Comparison of ENCODE assay signal across 7 cellular contexts in the genomic region with DNA sequence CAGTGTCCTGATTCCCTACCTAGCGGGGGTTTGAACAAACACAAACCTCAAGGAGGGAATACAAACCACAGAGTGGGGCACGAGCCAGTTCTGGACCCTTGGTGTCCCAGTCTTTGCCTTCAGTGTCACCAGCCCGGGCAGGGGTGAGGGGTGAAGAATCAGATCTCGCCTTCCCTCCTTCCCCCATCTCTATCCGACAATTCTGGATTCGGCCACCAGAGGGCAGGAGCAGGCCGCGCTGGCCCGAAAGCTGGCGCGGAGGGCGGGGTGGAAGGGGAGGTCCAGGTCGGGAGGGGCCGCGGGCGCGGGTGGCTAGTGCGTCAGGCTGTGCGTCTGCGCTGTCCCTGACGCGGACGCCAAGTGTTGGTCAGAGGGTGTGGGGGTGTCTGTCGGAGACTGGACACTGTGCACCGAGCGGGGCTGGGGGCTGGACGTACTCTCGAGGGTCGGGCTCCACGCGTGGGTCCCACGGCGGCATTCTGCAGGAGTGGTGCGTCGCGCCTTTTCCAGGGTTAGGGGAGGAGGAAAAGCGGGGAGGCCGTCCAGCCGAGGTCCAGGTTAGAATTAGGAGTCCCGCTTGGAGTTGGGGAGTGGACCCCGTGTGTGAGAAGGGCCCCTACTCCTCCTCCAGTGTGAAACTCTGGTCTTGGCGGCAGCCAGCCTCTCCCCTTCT. TPM values are rescaled to one million over a fixed set of nuclear protein-coding genes. Genes with fewer than 3 reads are reported as not detected.
DNase-seq lines count a peak whose midpoint lies in the region; ATAC-seq and TF ChIP-seq lines count a peak whose summit lies in the region.

No MANE protein-coding gene starts in this region.

- H3K9me3 Mint-ChIP-seq in naive thymus-derived CD8-positive, alpha-beta T cell, result no peaks in the 10 kb centered on the region
- no peaks in the 10 kb centered on the region for H3K9me3 Mint-ChIP-seq in stimulated activated effector memory CD8-positive, alpha-beta T cell treated with anti-CD3 and anti-CD28 coated beads, Interleukin-12 subunit alpha, Interleukin-12 subunit beta, amount 100 ng/mL, for 72 hours

- peaks cover 5 to 16% (median 15%) of the 10 kb centered on the region in 4 donors for H3K4me1 Mint-ChIP-seq in naive thymus-derived CD8-positive, alpha-beta T cell
- peaks cover 6% of the 10 kb centered on the region for H3K4me1 Mint-ChIP-seq in stimulated activated effector memory CD8-positive, alpha-beta T cell treated with anti-CD3 and anti-CD28 coated beads, Interleukin-12 subunit alpha, Interleukin-12 subunit beta, amount 100 ng/mL, for 72 hours

- no peaks in the 10 kb centered on the region for H3K36me3 ChIP-seq in PC-3 (ENCODE audit: low read depth, low read length)
- no peaks in the 10 kb centered on the region for H3K36me3 ChIP-seq in fibroblast of lung (ENCODE audit: control insufficient read depth, insufficient read depth, low read length)

- no peaks in the 10 kb centered on the region for H3K9me2 ChIP-seq in PC-3 (replicated peaks; ENCODE audit: low read length)

- ATAC-seq in GM18502 (IDR thresholded peaks at IDR 0.05; ENCODE audit: poor library complexity, unreplicated experiment) (peak; percentile 65), PC-3 (peak; percentile 79)
- peak; percentile 66 to 81 for ATAC-seq in naive thymus-derived CD8-positive, alpha-beta T cell
- peak; percentile 71 for ATAC-seq in stimulated activated effector memory CD8-positive, alpha-beta T cell treated with anti-CD3 and anti-CD28 coated beads, Interleukin-12 subunit alpha, Interleukin-12 subunit beta, amount 100 ng/mL, for 72 hours

- peak; percentile 92 for DNase-seq in PC-3
- DNase-seq in activated T-cell treated with anti-CD3 and anti-CD28 coated beads, Interleukin-2, amount 50 U/mL, for 48 hours, result peak; percentile 92 to 93
- DNase-seq in fibroblast of lung (ENCODE audit: low read depth in 2 of 2), result peak; percentile 71 to 79
- DNase-seq in naive thymus-derived CD8-positive, alpha-beta T cell, result peak; percentile 53 to 83 (median 70)
- peak; percentile 87 to 94 for DNase-seq in stimulated activated effector memory CD8-positive, alpha-beta T cell treated with anti-CD3 and anti-CD28 coated beads, Interleukin-12 subunit alpha, Interleukin-12 subunit beta, amount 100 ng/mL, for 72 hours (ENCODE audit: low spot score in 2 of 2)

- CTCF ChIA-PET in PC-3 (lab: Charles Lee), result interaction anchor here (0.9 to 1.2 kb wide), 3 partner anchors 123 to 283 kb away, joined by 3 to 10 read pairs (median 4); a partner anchor contains a TSS

- H3K4me3 ChIP-seq in PC-3 (ENCODE audit: low read length), result peak overlapping the region; percentile 65
- H3K4me3 ChIP-seq in fibroblast of lung (replicated peaks in 1 of 4; ENCODE audit: control extremely low read depth in 1 of 4, insufficient read depth in 1 of 4, low read depth in 3 of 4, low read length in 4 of 4), result peak overlapping the region in 2 of 4 experiments; percentile 0 to 40

- H3K27ac ChIP-seq in PC-3 (ENCODE audit: low read length) (no peak overlapping the region), fibroblast of lung (ENCODE audit: insufficient read depth, low read length) (no peak overlapping the region)

- peak; percentile 93 for TF ChIP-seq CTCF in PC-3 (conservative IDR thresholded peaks at IDR 0.05; ENCODE audit: low read depth, low read length)
- TF ChIP-seq CTCF in fibroblast of lung (conservative IDR thresholded peaks at IDR 0.05 in 1 of 2, IDR thresholded peaks at IDR 0.05 in 1 of 2; ENCODE audit: low read depth in 1 of 2, low read length in 2 of 2), result peak; percentile 74 to 85

- peak overlapping the region in 9 of 10 donors; percentile 5 to 62 (median 46) for H3K4me3 Mint-ChIP-seq in naive thymus-derived CD8-positive, alpha-beta T cell
- peak overlapping the region; percentile 45 for H3K4me3 Mint-ChIP-seq in stimulated activated effector memory CD8-positive, alpha-beta T cell treated with anti-CD3 and anti-CD28 coated beads, Interleukin-12 subunit alpha, Interleukin-12 subunit beta, amount 100 ng/mL, for 72 hours

- peak overlapping the region; percentile 90 for H3K4me2 ChIP-seq in PC-3 (ENCODE audit: low read length)
- peak overlapping the region; percentile 56 for H3K4me2 ChIP-seq in fibroblast of lung (ENCODE audit: extremely low read depth, insufficient read depth, low read length)

- H3K4me1 ChIP-seq in PC-3 (ENCODE audit: insufficient read depth, low read length) (peaks cover 29% of the 10 kb centered on the region), fibroblast of lung (ENCODE audit: control insufficient read depth, extremely low read depth, insufficient read depth, low read length) (no peaks in the 10 kb centered on the region)

- H3K27me3 ChIP-seq in PC-3 (ENCODE audit: low read length) (no peaks in the 10 kb centered on the region), fibroblast of lung (ENCODE audit: control insufficient read depth, insufficient read depth, low read length) (peaks cover 68% of the 10 kb centered on the region)

- H4K20me1 ChIP-seq in PC-3 (ENCODE audit: low read length) (no peaks in the 10 kb centered on the region), fibroblast of lung (ENCODE audit: control insufficient read depth, extremely low read depth, insufficient read depth, low read length) (no peaks in the 10 kb centered on the region)

- H3K9ac ChIP-seq in PC-3 (ENCODE audit: low read length) (peak overlapping the region; percentile 50), fibroblast of lung (ENCODE audit: insufficient read depth, low read length) (no peak overlapping the region)

- H3K79me2 ChIP-seq in PC-3 (ENCODE audit: low read length), result no peaks in the 10 kb centered on the region
- no peaks in the 10 kb centered on the region for H3K79me2 ChIP-seq in fibroblast of lung (ENCODE audit: control insufficient read depth, insufficient read depth, low read length)

- no peak overlapping the region for H3K27ac Mint-ChIP-seq in naive thymus-derived CD8-positive, alpha-beta T cell
- no peak overlapping the region for H3K27ac Mint-ChIP-seq in stimulated activated effector memory CD8-positive, alpha-beta T cell treated with anti-CD3 and anti-CD28 coated beads, Interleukin-12 subunit alpha, Interleukin-12 subunit beta, amount 100 ng/mL, for 72 hours

- no peaks in the 10 kb centered on the region for H3F3A ChIP-seq in PC-3 (ENCODE audit: low read length, unreplicated experiment)

- intact Hi-C loops in PC-3 (cut with micrococcal nuclease), result no loop called here

- H3K9me3 ChIP-seq in PC-3 (ENCODE audit: low read length), result no peaks in the 10 kb centered on the region
- no peaks in the 10 kb centered on the region for H3K9me3 ChIP-seq in fibroblast of lung (ENCODE audit: control insufficient read depth, insufficient read depth, low read depth, low read length)

- peaks cover 0 to 2% (median 0%) of the 10 kb centered on the region in 3 donors for H3K36me3 Mint-ChIP-seq in naive thymus-derived CD8-positive, alpha-beta T cell
- H3K36me3 Mint-ChIP-seq in stimulated activated effector memory CD8-positive, alpha-beta T cell treated with anti-CD3 and anti-CD28 coated beads, Interleukin-12 subunit alpha, Interleukin-12 subunit beta, amount 100 ng/mL, for 72 hours, result no peaks in the 10 kb centered on the region

- TF ChIP-seq RAD21 in Ishikawa (IDR thresholded peaks at IDR 0.05; ENCODE audit: low read depth), result peak; percentile 85

- BruUV-seq in PC-3 (replicated peaks; lab: Mats Ljungman, UMichigan), result TSS peak; percentile 89

- TF ChIP-seq EP300 in Ishikawa (IDR thresholded peaks at IDR 0.05; ENCODE audit: borderline replicate concordance), result no peak

- peaks cover 34 to 88% (median 67%) of the 10 kb centered on the region in 5 donors for H3K27me3 Mint-ChIP-seq in naive thymus-derived CD8-positive, alpha-beta T cell

- H2AFZ ChIP-seq in PC-3 (ENCODE audit: low read length) (peak overlapping the region; percentile 76), fibroblast of lung (ENCODE audit: low read length) (no peak overlapping the region)

- POLR2A ChIA-PET in PC-3 (lab: Charles Lee; ENCODE audit: unreplicated experiment), result no interaction called here
- POLR2A ChIA-PET in naive thymus-derived CD8-positive, alpha-beta T cell (lab: Charles Lee), result interaction anchor here (0.6 kb wide), 1 partner anchor 120 kb away, joined by 3 read pairs; no protein-coding TSS in a partner anchor

TF ChIP-seq in Ishikawa, 13 proteins besides CTCF, POLR2A, EP300 and RAD21:
- TF ChIP-seq YY1 (IDR thresholded peaks at IDR 0.05; ENCODE audit: low read depth), result no peak
- TF ChIP-seq CEBPB (IDR thresholded peaks at IDR 0.05), result no peak
- TF ChIP-seq CREB1 (IDR thresholded peaks at IDR 0.05; ENCODE audit: low read depth), result peak; percentile 10; the same call in 1 of the 2 replicates

RNA-seq across cellular contexts. Expression of a gene that starts 2.9 kb away (rescaled TPM):
- total RNA-seq in PC-3 (2014; rRNA removed), result 6.4 and 13.5 TPM in 2 replicates
- not detected in 2 replicates for total RNA-seq in fibroblast of lung
- not detected in 2 replicates for polyA plus RNA-seq in fibroblast of lung
- polyA plus RNA-seq in fibroblast of lung (2012), result not detected in 2 replicates
- not detected in 2 replicates for polyA minus RNA-seq in fibroblast of lung (ENCODE audit: low replicate concordance)
- total RNA-seq in naive thymus-derived CD8-positive, alpha-beta T cell, result not detected
- not detected for polyA plus RNA-seq in naive thymus-derived CD8-positive, alpha-beta T cell

RNA-seq across cellular contexts. Expression of a gene that starts 11.1 kb away (rescaled TPM):
- 0.07 TPM in 1 of 2 replicates, not detected in the other for total RNA-seq in PC-3 (2014; rRNA removed)
- not detected in 2 replicates for total RNA-seq in fibroblast of lung
- not detected in 2 replicates for polyA plus RNA-seq in fibroblast of lung
- polyA plus RNA-seq in fibroblast of lung (2012), result not detected in 2 replicates
- not detected in 2 replicates for polyA minus RNA-seq in fibroblast of lung (ENCODE audit: low replicate concordance)
- total RNA-seq in naive thymus-derived CD8-positive, alpha-beta T cell, result not detected
- polyA plus RNA-seq in naive thymus-derived CD8-positive, alpha-beta T cell, result not detected

RNA-seq across cellular contexts. Expression of a gene that starts 36.6 kb away (rescaled TPM):
- 0.11 and 0.35 TPM in 2 replicates for total RNA-seq in PC-3 (2014; rRNA removed)
- under 0.01 and 0.17 TPM in 2 replicates for total RNA-seq in fibroblast of lung
- 0.02 and 0.05 TPM in 2 replicates for polyA plus RNA-seq in fibroblast of lung
- 0.12 TPM in 1 of 2 replicates, not detected in the other for polyA plus RNA-seq in fibroblast of lung (2012)
- 0.33 and 0.63 TPM in 2 replicates for polyA minus RNA-seq in fibroblast of lung (ENCODE audit: low replicate concordance)
- total RNA-seq in naive thymus-derived CD8-positive, alpha-beta T cell, result not detected
- polyA plus RNA-seq in naive thymus-derived CD8-positive, alpha-beta T cell, result not detected

RNA-seq across cellular contexts. Expression of a gene that starts 45.2 kb away (rescaled TPM):
- total RNA-seq in PC-3 (2014; rRNA removed) (0.17 and 0.18 TPM in 2 replicates), fibroblast of lung (not detected in 2 replicates)
- not detected in 2 replicates for polyA plus RNA-seq in fibroblast of lung
- not detected in 2 replicates for polyA plus RNA-seq in fibroblast of lung (2012)
- polyA minus RNA-seq in fibroblast of lung (ENCODE audit: low replicate concordance), result 0.15 TPM in 1 of 2 replicates, not detected in the other
- not detected for total RNA-seq in naive thymus-derived CD8-positive, alpha-beta T cell
- under 1 TPM in 1 of 3 donors, not detected in 2; 0.23 TPM for polyA plus RNA-seq in naive thymus-derived CD8-positive, alpha-beta T cell
